ENCODE assay signal across 1 cellular context in genomic region chr16:72042157-72042660, GRCh38.
TF ChIP-seq lines count a peak whose summit lies in the region.

No MANE protein-coding gene starts in this region.

TF ChIP-seq in HepG2, 621 proteins besides CTCF, POLR2A, EP300 and RAD21 (continues in another document):
- TF ChIP-seq HNRNPUL1 (IDR thresholded peaks at IDR 0.05; ENCODE audit: low read depth, low read length): no peak
- peak; percentile 60; the same call in 1 of the 2 replicates for TF ChIP-seq MIXL1 (CRISPR knock-in tag; IDR thresholded peaks at IDR 0.05)
- TF ChIP-seq PRDM10 (CRISPR knock-in tag; IDR thresholded peaks at IDR 0.05; ENCODE audit: low read depth): no peak
- TF ChIP-seq ZGPAT (CRISPR knock-in tag; IDR thresholded peaks at IDR 0.05): 0 out of 2 replicates have a peak, but pooled peaks have one; percentile 21
- TF ChIP-seq ZNF33B (CRISPR knock-in tag; IDR thresholded peaks at IDR 0.05): no peak
- TF ChIP-seq DR1 (CRISPR knock-in tag; IDR thresholded peaks at IDR 0.05): no peak
- 0 out of 2 replicates have a peak, but pooled peaks have one; percentile 6 for TF ChIP-seq ZBTB25 (CRISPR knock-in tag; IDR thresholded peaks at IDR 0.05)
- peak; percentile 53; the same call in 1 of the 2 replicates for TF ChIP-seq HNF1B (CRISPR knock-in tag; IDR thresholded peaks at IDR 0.05)
- TF ChIP-seq ZNF382 (CRISPR knock-in tag; IDR thresholded peaks at IDR 0.05; ENCODE audit: borderline replicate concordance): no peak
- TF ChIP-seq ZFP91 (CRISPR knock-in tag; IDR thresholded peaks at IDR 0.05; ENCODE audit: borderline replicate concordance): 0 out of 2 replicates have a peak, but pooled peaks have one; percentile 33
- no peak for TF ChIP-seq ZNF672 (CRISPR knock-in tag; IDR thresholded peaks at IDR 0.05)
- TF ChIP-seq ZNF7 (CRISPR knock-in tag; IDR thresholded peaks at IDR 0.05): peak; percentile 57
- no peak for TF ChIP-seq SSRP1 (CRISPR knock-in tag; IDR thresholded peaks at IDR 0.05)
- TF ChIP-seq SIN3B (IDR thresholded peaks at IDR 0.05; ENCODE audit: low read length): no peak
- TF ChIP-seq RARA (CRISPR knock-in tag; IDR thresholded peaks at IDR 0.05): 0 out of 2 replicates have a peak, but pooled peaks have one; percentile 33
- no peak for TF ChIP-seq CENPT (CRISPR knock-in tag; IDR thresholded peaks at IDR 0.05; ENCODE audit: low read depth)
- TF ChIP-seq ZFX (CRISPR knock-in tag; IDR thresholded peaks at IDR 0.05; ENCODE audit: low read depth): peak; percentile 17; the same call in 1 of the 2 replicates
- no peak for TF ChIP-seq AHDC1 (CRISPR knock-in tag; IDR thresholded peaks at IDR 0.05; ENCODE audit: borderline replicate concordance)
- TF ChIP-seq HMG20A (CRISPR knock-in tag; IDR thresholded peaks at IDR 0.05; ENCODE audit: borderline replicate concordance): peak; percentile 22; the same call in 1 of the 2 replicates
- TF ChIP-seq SP4 (CRISPR knock-in tag; IDR thresholded peaks at IDR 0.05): 0 out of 2 replicates have a peak, but pooled peaks have one; percentile 46
- TF ChIP-seq HDAC2 (CRISPR knock-in tag; IDR thresholded peaks at IDR 0.05): 0 out of 2 replicates have a peak, but pooled peaks have one; percentile 37
- TF ChIP-seq FOXO1 (CRISPR knock-in tag; IDR thresholded peaks at IDR 0.05): 0 out of 2 replicates have a peak, but pooled peaks have one; percentile 53
- peak; percentile 66; the same call in 1 of the 2 replicates for TF ChIP-seq ZNF292 (CRISPR knock-in tag; IDR thresholded peaks at IDR 0.05; ENCODE audit: borderline replicate concordance, low read depth)
- no peak for TF ChIP-seq SCMH1 (CRISPR knock-in tag; IDR thresholded peaks at IDR 0.05; ENCODE audit: borderline replicate concordance)
- 0 out of 2 replicates have a peak, but pooled peaks have one; percentile 38 for TF ChIP-seq HOXA5 (CRISPR knock-in tag; IDR thresholded peaks at IDR 0.05)
- TF ChIP-seq U2AF2 (IDR thresholded peaks at IDR 0.05; ENCODE audit: low read depth, low read length): no peak
- TF ChIP-seq ZBTB44 (CRISPR knock-in tag; IDR thresholded peaks at IDR 0.05): no peak
- no peak for TF ChIP-seq FOXO4 (CRISPR knock-in tag; conservative IDR thresholded peaks at IDR 0.05)
- no peak for TF ChIP-seq ZEB1 (IDR thresholded peaks at IDR 0.05; ENCODE audit: insufficient replicate concordance, low read depth)
- TF ChIP-seq ZFP90 (CRISPR knock-in tag; IDR thresholded peaks at IDR 0.05; ENCODE audit: borderline replicate concordance): peak; percentile 37; the same call in 1 of the 2 replicates
- TF ChIP-seq TFDP2 (CRISPR knock-in tag; IDR thresholded peaks at IDR 0.05): no peak
- no peak for TF ChIP-seq SOX6 (IDR thresholded peaks at IDR 0.05)
- TF ChIP-seq SOX6 (CRISPR knock-in tag; IDR thresholded peaks at IDR 0.05): peak; percentile 54
- 0 out of 2 replicates have a peak, but pooled peaks have one; percentile 18 for TF ChIP-seq MXD4 (CRISPR knock-in tag; IDR thresholded peaks at IDR 0.05)
- TF ChIP-seq KDM6A (CRISPR knock-in tag; IDR thresholded peaks at IDR 0.05; ENCODE audit: low read depth): 0 out of 2 replicates have a peak, but pooled peaks have one; percentile 23
- TF ChIP-seq THRA (CRISPR knock-in tag; IDR thresholded peaks at IDR 0.05; ENCODE audit: borderline replicate concordance): peak; percentile 40; the same call in 1 of the 2 replicates
- peak; percentile 56; the same call in 1 of the 2 replicates for TF ChIP-seq HOXA3 (CRISPR knock-in tag; IDR thresholded peaks at IDR 0.05)
